ENCODE assay signal across 18 cellular contexts in genomic region chr4:25578431-25578830, GRCh38.
"Had no signal": no experiment of that assay in that cellular context is flagged by ENCODE, and none has a peak within 500 bp of the region (broad histone marks: within the 10 kb centered on the region; RNA-seq: fewer than 3 reads in every experiment).

No MANE protein-coding gene starts in this region.

- ATAC-seq: activated naive CD4-positive, alpha-beta T cell treated with anti-CD3 and anti-CD28 coated beads, Interleukin-2, amount 50 U/mL, for 72 hours; gastrocnemius medialis; left colon; lower lobe of right lung; natural killer cell treated with Interleukin-12 subunit alpha and Interleukin-12 subunit beta and Interleukin-15 and Interleukin-18, amount 100 ng/mL, for 72 hours; sciatic nerve had no signal

- H3K4me3 Mint-ChIP-seq: activated T-helper 1 cell treated with anti-CD3 and anti-CD28 coated beads, Interleukin-12 subunit alpha, Interleukin-12 subunit beta, Interleukin-2, Interleukin-4 antibody, amounts not matched to agents 30 ng/mL and 10 ng/mL and 1 ng/mL, durations not matched to agents 14 hours and 24 hours and 36 hours; natural killer cell treated with Interleukin-12 subunit alpha and Interleukin-12 subunit beta and Interleukin-15 and Interleukin-18, amount 100 ng/mL, for 72 hours; T-helper 1 cell treated with Interleukin-12 subunit alpha and Interleukin-12 subunit beta and Interleukin-4 antibody, amounts not matched to agents 30 μg/mL and 1 μg/mL, for 36 hours; type B pancreatic cell had no signal

- H3K36me3 ChIP-seq: cardiac muscle cell, gastrocnemius medialis, lower lobe of right lung, prostate gland, stomach had no signal

- H3K27ac ChIP-seq: cardiac muscle cell, gastrocnemius medialis, lower lobe of right lung, prostate gland, stomach, testis had no signal

- H3K27me3 ChIP-seq: cardiac muscle cell, gastrocnemius medialis, testis had no signal

- H3K27me3 Mint-ChIP-seq: type B pancreatic cell had no signal

- H3K4me3 ChIP-seq: cardiac muscle cell, gastrocnemius medialis, lower lobe of right lung, prostate gland, smooth muscle cell, stomach, testis had no signal

- H3K9me3 Mint-ChIP-seq: activated naive CD4-positive, alpha-beta T cell treated with anti-CD3 and anti-CD28 coated beads, Interleukin-2, amount 50 U/mL, for 72 hours; activated T-helper 1 cell treated with anti-CD3 and anti-CD28 coated beads, Interleukin-12 subunit alpha, Interleukin-12 subunit beta, Interleukin-2, Interleukin-4 antibody, amounts not matched to agents 30 ng/mL and 10 ng/mL and 1 ng/mL, durations not matched to agents 14 hours and 24 hours and 36 hours; natural killer cell treated with Interleukin-12 subunit alpha and Interleukin-12 subunit beta and Interleukin-15 and Interleukin-18, amount 100 ng/mL, for 72 hours; T-helper 1 cell treated with Interleukin-12 subunit alpha and Interleukin-12 subunit beta and Interleukin-4 antibody, amounts not matched to agents 30 μg/mL and 1 μg/mL, for 36 hours; type B pancreatic cell had no signal

- H3K36me3 Mint-ChIP-seq: activated naive CD4-positive, alpha-beta T cell treated with anti-CD3 and anti-CD28 coated beads, Interleukin-2, amount 50 U/mL, for 72 hours; natural killer cell treated with Interleukin-12 subunit alpha and Interleukin-12 subunit beta and Interleukin-15 and Interleukin-18, amount 100 ng/mL, for 72 hours; type B pancreatic cell had no signal

- H3K27ac Mint-ChIP-seq: activated naive CD4-positive, alpha-beta T cell treated with anti-CD3 and anti-CD28 coated beads, Interleukin-2, amount 50 U/mL, for 72 hours; activated T-helper 1 cell treated with anti-CD3 and anti-CD28 coated beads, Interleukin-12 subunit alpha, Interleukin-12 subunit beta, Interleukin-2, Interleukin-4 antibody, amounts not matched to agents 30 ng/mL and 10 ng/mL and 1 ng/mL, durations not matched to agents 14 hours and 24 hours and 36 hours; natural killer cell treated with Interleukin-12 subunit alpha and Interleukin-12 subunit beta and Interleukin-15 and Interleukin-18, amount 100 ng/mL, for 72 hours; T-helper 1 cell treated with Interleukin-12 subunit alpha and Interleukin-12 subunit beta and Interleukin-4 antibody, amounts not matched to agents 30 μg/mL and 1 μg/mL, for 36 hours; type B pancreatic cell had no signal

- H3K4me1 ChIP-seq: gastrocnemius medialis, lower lobe of right lung, prostate gland, stomach, testis had no signal

- DNase-seq: activated CD4-positive, alpha-beta T cell treated with anti-CD3 and anti-CD28 coated beads for 1 hour; activated gamma-delta T cell treated with Interleukin-2 at 50 U/mL for 16 hours; activated T-cell treated with anti-CD3 and anti-CD28 coated beads for 4 hours; gastrocnemius medialis; left colon; lower lobe of right lung; stimulated activated CD4-positive, alpha-beta T cell treated with anti-CD3 and anti-CD28 coated beads, Interleukin-4, amount 100 ng/mL, for 1 hour; stomach; testis had no signal

- H3K9me3 ChIP-seq: gastrocnemius medialis, lower lobe of right lung, prostate gland, stomach, testis had no signal
